Comparison of ENCODE assay signal across 8 cellular contexts in the genomic region with DNA sequence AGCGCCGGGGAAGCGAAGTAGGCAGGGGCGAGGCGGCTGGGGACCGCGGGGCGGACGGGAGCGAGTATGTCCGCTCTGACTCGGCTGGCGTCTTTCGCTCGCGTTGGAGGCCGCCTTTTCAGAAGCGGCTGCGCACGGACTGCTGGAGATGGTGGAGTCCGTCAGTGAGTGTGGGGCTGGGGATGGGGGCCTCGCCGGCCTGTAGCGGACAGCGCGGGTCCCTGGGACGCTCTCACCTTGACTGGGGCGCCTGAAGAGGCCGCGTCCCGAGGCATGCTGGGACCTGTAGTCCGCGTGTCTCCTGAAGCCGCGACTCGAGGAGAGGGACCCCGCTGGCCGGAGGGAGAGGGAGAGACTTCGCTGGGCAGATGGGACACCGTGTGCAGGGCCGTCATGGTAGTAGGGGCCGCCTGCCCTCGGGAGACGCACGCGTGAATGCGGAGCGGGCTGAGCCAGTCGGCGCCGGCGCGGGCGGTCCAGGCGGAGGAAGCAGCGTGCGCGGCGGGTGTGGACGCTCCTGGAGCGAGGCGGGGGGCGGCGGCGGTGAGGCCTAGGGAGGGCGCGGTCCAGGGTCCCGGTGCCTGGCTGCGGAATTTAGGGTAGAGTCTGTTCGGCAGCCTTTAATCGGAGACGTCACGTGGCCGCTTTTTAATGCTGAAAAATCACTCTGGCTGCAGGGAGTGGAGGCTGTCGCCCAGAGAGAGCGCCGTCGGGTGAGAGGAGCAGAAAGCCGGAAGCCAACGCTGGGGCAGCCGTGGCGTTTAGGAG. TPM values are rescaled to one million over a fixed set of nuclear protein-coding genes. Genes with fewer than 3 reads are reported as not detected.
DNase-seq lines count a peak whose midpoint lies in the region; ATAC-seq lines count a peak whose summit lies in the region.

A gene (plus strand): TSS at position 30 of the 768 bp plus-strand sequence. CDS start 37 bp downstream, at position 67.

- H3K4me1 ChIP-seq in CD4-positive, alpha-beta memory T cell (ENCODE audit: insufficient read depth, low read length), result peaks cover 32% of the 10 kb centered on the region

- peak within 1 kb of the TSS; percentile 96 to 100 (median 98) for H3K27ac Mint-ChIP-seq in CD4-positive, alpha-beta memory T cell
- H3K27ac Mint-ChIP-seq in activated CD4-positive, alpha-beta memory T cell treated with anti-CD3 and anti-CD28 coated beads, Interleukin-2, amount 10 ng/mL, durations not matched to agents 7 days and 5 days, result peak within 1 kb of the TSS; percentile 94
- peak within 1 kb of the TSS; percentile 97 to 98 for H3K27ac Mint-ChIP-seq in effector memory CD8-positive, alpha-beta T cell
- peak within 1 kb of the TSS; percentile 97 for H3K27ac Mint-ChIP-seq in memory B cell

- no peaks in the 10 kb centered on the region for H3K27me3 Mint-ChIP-seq in CD4-positive, alpha-beta memory T cell
- H3K27me3 Mint-ChIP-seq in activated CD4-positive, alpha-beta memory T cell treated with anti-CD3 and anti-CD28 coated beads, Interleukin-2, amount 10 ng/mL, durations not matched to agents 7 days and 5 days, result no peaks in the 10 kb centered on the region
- no peaks in the 10 kb centered on the region for H3K27me3 Mint-ChIP-seq in effector memory CD8-positive, alpha-beta T cell
- H3K27me3 Mint-ChIP-seq in memory B cell, result no peaks in the 10 kb centered on the region

- POLR2A ChIA-PET in CD4-positive, alpha-beta memory T cell (lab: Charles Lee; ENCODE audit: partially characterized antibody), result interaction anchor here (0.7 to 6.8 kb wide), 5 partner anchors 11 to 318 kb away, joined by 3 to 57 read pairs (median 6); a partner anchor contains a TSS
- POLR2A ChIA-PET in activated CD4-positive, alpha-beta memory T cell treated with anti-CD3 and anti-CD28 coated beads, Interleukin-2, amount 10 ng/mL, durations not matched to agents 7 days and 5 days (lab: Charles Lee), result interaction anchor here (0.7 to 3.3 kb wide), 9 partner anchors 13 to 318 kb away, joined by 3 to 35 read pairs (median 3); a partner anchor contains a TSS

- no peaks in the 10 kb centered on the region for H3K9me3 ChIP-seq in CD4-positive, alpha-beta memory T cell (ENCODE audit: control insufficient read depth in 1 of 2, low read length in 2 of 2)

- intact Hi-C loops in CD4-positive, alpha-beta memory T cell (cut with micrococcal nuclease), result loop anchor here (1.0 to 10.0 kb wide), 6 partner anchors 24 to 1038 kb away; a partner anchor contains a TSS

- H3K36me3 Mint-ChIP-seq in CD4-positive, alpha-beta memory T cell, result peaks cover 4 to 18% of the 10 kb centered on the region in 2 donors
- H3K36me3 Mint-ChIP-seq in activated CD4-positive, alpha-beta memory T cell treated with anti-CD3 and anti-CD28 coated beads, Interleukin-2, amount 10 ng/mL, durations not matched to agents 7 days and 5 days (ENCODE audit: low read depth), result peaks cover 20% of the 10 kb centered on the region
- H3K36me3 Mint-ChIP-seq in effector memory CD8-positive, alpha-beta T cell (ENCODE audit: insufficient read depth), result peaks cover 24% of the 10 kb centered on the region
- H3K36me3 Mint-ChIP-seq in memory B cell, result peaks cover 5% of the 10 kb centered on the region

- H3K9me3 Mint-ChIP-seq in CD4-positive, alpha-beta memory T cell, result no peaks in the 10 kb centered on the region
- H3K9me3 Mint-ChIP-seq in activated CD4-positive, alpha-beta memory T cell treated with anti-CD3 and anti-CD28 coated beads, Interleukin-2, amount 10 ng/mL, durations not matched to agents 7 days and 5 days, result no peaks in the 10 kb centered on the region
- no peaks in the 10 kb centered on the region for H3K9me3 Mint-ChIP-seq in effector memory CD8-positive, alpha-beta T cell
- H3K9me3 Mint-ChIP-seq in memory B cell, result no peaks in the 10 kb centered on the region

- H3K27ac ChIP-seq in CD4-positive, alpha-beta memory T cell (ENCODE audit: low read depth, low read length), result peak within 1 kb of the TSS; percentile 89

- H3K27me3 ChIP-seq in CD4-positive, alpha-beta memory T cell (ENCODE audit: insufficient read depth, low read length), result no peaks in the 10 kb centered on the region

- peaks cover 18 to 48% (median 33%) of the 10 kb centered on the region in 4 donors for H3K4me1 Mint-ChIP-seq in CD4-positive, alpha-beta memory T cell
- peaks cover 33% of the 10 kb centered on the region for H3K4me1 Mint-ChIP-seq in activated CD4-positive, alpha-beta memory T cell treated with anti-CD3 and anti-CD28 coated beads, Interleukin-2, amount 10 ng/mL, durations not matched to agents 7 days and 5 days
- H3K4me1 Mint-ChIP-seq in effector memory CD8-positive, alpha-beta T cell (ENCODE audit: low read depth in 2 of 2), result peaks cover 28 to 29% of the 10 kb centered on the region in 2 donors
- H3K4me1 Mint-ChIP-seq in memory B cell, result peaks cover 18% of the 10 kb centered on the region

- CTCF ChIA-PET in CD4-positive, alpha-beta memory T cell (lab: Charles Lee; ENCODE audit: partially characterized antibody), result interaction anchor here (1.2 to 2.3 kb wide), 3 partner anchors 24 to 318 kb away, joined by 3 to 7 read pairs (median 6); a partner anchor contains a TSS
- CTCF ChIA-PET in activated CD4-positive, alpha-beta memory T cell treated with anti-CD3 and anti-CD28 coated beads, Interleukin-2, amount 10 ng/mL, durations not matched to agents 7 days and 5 days (lab: Charles Lee), result interaction anchor here (0.7 to 0.9 kb wide), 2 partner anchors 22 to 23 kb away, joined by 3 to 4 read pairs; no protein-coding TSS in a partner anchor

- peak within 1 kb of the TSS; percentile 66 to 92 for H3K4me3 ChIP-seq in CD4-positive, alpha-beta memory T cell (ENCODE audit: low read length in 2 of 2)

- ATAC-seq in HG03442 (IDR thresholded peaks at IDR 0.05; ENCODE audit: unreplicated experiment), result peak; percentile 90
- ATAC-seq in effector memory CD8-positive, alpha-beta T cell (replicated peaks), result peak; percentile 72
- peak; percentile 86 for ATAC-seq in memory B cell (ENCODE audit: low read depth)

- DNase-seq in CD4-positive, alpha-beta memory T cell, result peak; percentile 84 to 90 (median 90)
- DNase-seq in GM19240 (ENCODE audit: insufficient read length, low spot score) (peak; percentile 71), NCI-H748 (lab: John Stamatoyannopoulos, UW; ENCODE audit: unreplicated experiment) (peak; percentile 93), memory B cell (ENCODE audit: low spot score in 2 of 2) (peak; percentile 79 to 87)
- DNase-seq in activated CD4-positive, alpha-beta memory T cell treated with anti-CD3 and anti-CD28 coated beads, Interleukin-2, amount 10 ng/mL, durations not matched to agents 7 days and 5 days, result peak; percentile 75
- peak; percentile 55 to 90 (median 56) for DNase-seq in effector memory CD8-positive, alpha-beta T cell
- DNase-seq in stimulated activated CD8-positive, alpha-beta memory T cell treated with anti-CD3 and anti-CD28 coated beads, Interleukin-12 subunit alpha, Interleukin-12 subunit beta, amount 100 ng/mL, for 4 hours (ENCODE audit: low read depth), result peak; percentile 69

- H3K36me3 ChIP-seq in CD4-positive, alpha-beta memory T cell (ENCODE audit: insufficient read depth, low read length), result no peaks in the 10 kb centered on the region

- H3K4me3 Mint-ChIP-seq in CD4-positive, alpha-beta memory T cell, result peak within 1 kb of the TSS; percentile 93 to 98 (median 97)
- peak within 1 kb of the TSS; percentile 97 for H3K4me3 Mint-ChIP-seq in activated CD4-positive, alpha-beta memory T cell treated with anti-CD3 and anti-CD28 coated beads, Interleukin-2, amount 10 ng/mL, durations not matched to agents 7 days and 5 days
- H3K4me3 Mint-ChIP-seq in effector memory CD8-positive, alpha-beta T cell, result peak within 1 kb of the TSS; percentile 94 to 100
- peak within 1 kb of the TSS; percentile 94 for H3K4me3 Mint-ChIP-seq in memory B cell

RNA-seq across cellular contexts. Expression of the gene that starts here (rescaled TPM):
- total RNA-seq in CD4-positive, alpha-beta memory T cell, result 10 to 100 TPM; 94.4 to 98.6 TPM
- polyA plus RNA-seq in CD4-positive, alpha-beta memory T cell, result 100 to 1,000 TPM; 410 to 639 TPM
- 100 to 1,000 TPM; 155 to 156 TPM for total RNA-seq in activated CD4-positive, alpha-beta memory T cell treated with anti-CD3 and anti-CD28 coated beads, Interleukin-2, amount 10 ng/mL, durations not matched to agents 7 days and 5 days

Comparison
In these comparisons a context has a peak if more than half of its experiments do, and no peak if none do; other contexts are left out.
1. Peak in every context shown above with its lines: DNase-seq, ATAC-seq, H3K4me3 ChIP-seq and H3K27ac ChIP-seq.